In the genomic region with DNA sequence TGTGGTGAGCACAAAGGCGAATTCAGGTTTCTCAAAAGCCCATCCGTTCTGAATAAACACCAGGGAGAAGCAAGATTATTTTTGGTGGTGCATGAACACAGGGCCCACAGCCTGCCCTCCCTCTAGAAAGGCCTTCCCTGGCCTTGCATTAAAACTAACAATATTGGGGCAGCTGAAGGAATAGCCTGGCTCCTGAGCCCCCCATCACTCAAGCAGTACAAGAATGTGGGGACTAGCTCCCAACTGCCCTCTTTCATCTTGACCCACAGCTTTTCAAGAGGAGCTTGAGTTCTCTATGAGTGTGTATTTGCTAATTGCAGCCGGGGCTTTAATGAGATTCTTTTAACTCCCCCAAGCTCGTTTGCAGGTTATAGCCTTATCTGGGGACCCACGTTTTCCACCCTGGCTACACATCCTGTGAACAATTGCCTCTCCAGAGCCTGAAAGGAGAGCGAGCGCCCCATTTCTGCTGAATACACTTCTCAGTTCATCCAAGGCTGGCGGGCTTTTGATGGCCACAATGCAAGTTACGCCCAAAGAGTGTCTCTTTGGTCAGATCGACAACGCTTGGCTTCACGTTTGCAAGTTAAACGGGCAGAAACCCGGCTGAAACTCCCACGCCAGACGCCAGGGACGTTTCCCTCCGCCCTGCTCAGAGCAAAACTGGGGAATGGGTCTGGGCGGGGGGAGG, we compare ENCODE assay signal across 1 cellular context.
A peak's percentile ranks its signal among the peaks of the same experiment; 100 is the strongest.
TF ChIP-seq lines count a peak whose summit lies in the region.

No MANE protein-coding gene starts in this region.

TF ChIP-seq in endothelial cell of umbilical vein, 7 proteins besides CTCF, POLR2A, EP300 and RAD21:
- TF ChIP-seq EZH2 (IDR thresholded peaks at IDR 0.05; ENCODE audit: borderline replicate concordance, low read depth, low read length, severe bottlenecking) (peak; percentile 15), MYC (IDR thresholded peaks at IDR 0.05; ENCODE audit: low read depth, low read length) (no peak)
